In the genomic region with DNA sequence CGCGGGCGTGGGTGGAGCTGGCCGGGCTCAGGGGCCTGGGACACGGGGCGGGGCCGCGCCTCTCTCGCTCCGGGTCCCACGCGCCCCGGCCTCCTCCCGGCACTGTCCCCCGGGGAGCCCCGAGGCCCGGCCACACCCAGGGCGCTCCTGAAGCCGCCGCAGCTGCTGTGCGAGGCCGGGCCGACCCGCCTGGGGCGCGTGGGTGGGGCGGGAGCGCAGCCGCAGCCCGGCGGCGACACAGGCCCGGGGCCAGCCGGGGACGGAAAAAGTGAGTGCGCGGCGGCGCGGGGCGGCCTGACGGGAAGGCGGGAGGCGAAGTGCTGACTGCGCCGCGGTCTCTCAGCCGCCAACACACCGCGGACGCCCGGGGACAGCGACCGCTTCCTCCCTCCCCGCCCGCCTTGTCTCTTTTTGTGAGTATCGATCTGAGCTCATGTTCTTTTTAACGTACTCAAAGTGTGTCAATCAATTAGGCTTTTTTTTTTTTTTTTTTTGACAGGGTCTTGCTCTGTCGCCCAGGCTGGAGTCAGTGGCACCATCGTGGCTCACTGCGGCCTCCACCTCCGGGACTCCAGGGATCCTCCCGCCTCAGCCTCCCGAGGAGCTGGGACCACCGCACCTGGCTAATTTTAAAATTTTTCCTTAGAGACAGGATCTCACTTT, we compare ENCODE assay signal across 8 cellular contexts. TPM values are rescaled to one million over a fixed set of nuclear protein-coding genes. Genes with fewer than 3 reads are reported as not detected.
DNase-seq lines count a peak whose midpoint lies in the region; ATAC-seq and TF ChIP-seq lines count a peak whose summit lies in the region.

No MANE protein-coding gene starts in this region.

- POLR2A ChIA-PET in CD4-positive, alpha-beta memory T cell (lab: Charles Lee; ENCODE audit: partially characterized antibody) = interaction anchor here (0.7 to 5.7 kb wide), 12 partner anchors 9 to 157 kb away, joined by 3 to 23 read pairs (median 5); a partner anchor contains a TSS
- POLR2A ChIA-PET in activated CD4-positive, alpha-beta memory T cell treated with anti-CD3 and anti-CD28 coated beads for 36 hours (lab: Charles Lee) = interaction anchor here (0.6 to 1.9 kb wide), 12 partner anchors 13 to 143 kb away, joined by 3 to 21 read pairs (median 4); a partner anchor contains a TSS

- TF ChIP-seq CTCF in KMS-11 (conservative IDR thresholded peaks at IDR 0.05; ENCODE audit: low read depth, low read length) (no peak), mesothelial cell of epicardium (IDR thresholded peaks at IDR 0.05; ENCODE audit: unreplicated experiment) (no peak)

- H3K4me2 ChIP-seq in KMS-11 = peak overlapping the region; percentile 25; the same call in 1 of the 2 replicates

- H3K4me3 Mint-ChIP-seq in CD4-positive, alpha-beta memory T cell = peak overlapping the region; percentile 76 to 88 (median 84)
- H3K4me3 Mint-ChIP-seq in activated CD4-positive, alpha-beta memory T cell treated with anti-CD3 and anti-CD28 coated beads for 36 hours = peak overlapping the region; percentile 72
- peak overlapping the region; percentile 63 for H3K4me3 Mint-ChIP-seq in mesothelial cell of epicardium

- intact Hi-C loops in CD4-positive, alpha-beta memory T cell (cut with micrococcal nuclease) = loop anchor here (1.0 to 5.0 kb wide), 2 partner anchors 15 to 82 kb away; no protein-coding TSS in a partner anchor
- intact Hi-C loops in activated CD4-positive, alpha-beta memory T cell treated with anti-CD3 and anti-CD28 coated beads for 36 hours (cut with micrococcal nuclease) = loop anchor here (1.0 to 5.0 kb wide), 3 partner anchors 15 to 42 kb away; no protein-coding TSS in a partner anchor

- CTCF ChIA-PET in CD4-positive, alpha-beta memory T cell (lab: Charles Lee; ENCODE audit: partially characterized antibody) = interaction anchor here (0.6 to 1.9 kb wide), 7 partner anchors 8 to 61 kb away, joined by 3 to 6 read pairs (median 4); no protein-coding TSS in a partner anchor
- CTCF ChIA-PET in activated CD4-positive, alpha-beta memory T cell treated with anti-CD3 and anti-CD28 coated beads for 36 hours (lab: Charles Lee) = interaction anchor here (1.1 to 2.7 kb wide), 3 partner anchors 16 to 110 kb away, joined by 4 to 9 read pairs (median 4); a partner anchor contains a TSS

- H3K9me3 Mint-ChIP-seq in CD4-positive, alpha-beta memory T cell = peaks cover 0 to 6% (median 0%) of the 10 kb centered on the region in 8 donors
- no peaks in the 10 kb centered on the region for H3K9me3 Mint-ChIP-seq in activated CD4-positive, alpha-beta memory T cell treated with anti-CD3 and anti-CD28 coated beads for 36 hours
- no peaks in the 10 kb centered on the region for H3K9me3 Mint-ChIP-seq in mesothelial cell of epicardium

- H3K9ac ChIP-seq in KMS-11 = no peak overlapping the region

- peak overlapping the region; percentile 14 for H3K27ac ChIP-seq in CD4-positive, alpha-beta memory T cell (ENCODE audit: low read depth, low read length)
- H3K27ac ChIP-seq in KMS-11 = no peak overlapping the region

- H3K4me1 ChIP-seq in CD4-positive, alpha-beta memory T cell (ENCODE audit: insufficient read depth, low read length) = peaks cover 34% of the 10 kb centered on the region
- no peaks in the 10 kb centered on the region for H3K4me1 ChIP-seq in KMS-11 (ENCODE audit: low read depth, poor library complexity, severe bottlenecking)

- peak; percentile 71 to 84 (median 73) for DNase-seq in CD4-positive, alpha-beta memory T cell
- peak; percentile 94 for DNase-seq in activated CD4-positive, alpha-beta memory T cell treated with anti-CD3 and anti-CD28 coated beads for 36 hours
- DNase-seq in effector CD8-positive, alpha-beta T cell (lab: John Stamatoyannopoulos, UW) = peak; percentile 33
- DNase-seq in mesothelial cell of epicardium (ENCODE audit: low spot score in 2 of 2, unreplicated experiment in 2 of 2) = peak; percentile 58 to 76
- peak; percentile 86 for DNase-seq in stimulated activated CD8-positive, alpha-beta memory T cell treated with anti-CD3 and anti-CD28 coated beads, Interleukin-4, amount 100 ng/mL, for 24 hours (ENCODE audit: low read depth)

- no peaks in the 10 kb centered on the region for H3K36me3 ChIP-seq in CD4-positive, alpha-beta memory T cell (ENCODE audit: insufficient read depth, low read length)
- no peaks in the 10 kb centered on the region for H3K36me3 ChIP-seq in KMS-11 (ENCODE audit: insufficient read depth)

- peak overlapping the region; percentile 57 to 94 (median 81) for H3K27ac Mint-ChIP-seq in CD4-positive, alpha-beta memory T cell
- H3K27ac Mint-ChIP-seq in activated CD4-positive, alpha-beta memory T cell treated with anti-CD3 and anti-CD28 coated beads for 36 hours = peak overlapping the region; percentile 82
- peak overlapping the region; percentile 47 for H3K27ac Mint-ChIP-seq in mesothelial cell of epicardium

- no peaks in the 10 kb centered on the region for H3K79me2 ChIP-seq in KMS-11 (ENCODE audit: insufficient read depth, low read depth)

- no peaks in the 10 kb centered on the region for H3K36me3 Mint-ChIP-seq in CD4-positive, alpha-beta memory T cell
- H3K36me3 Mint-ChIP-seq in activated CD4-positive, alpha-beta memory T cell treated with anti-CD3 and anti-CD28 coated beads for 36 hours = peaks cover 6% of the 10 kb centered on the region
- H3K36me3 Mint-ChIP-seq in mesothelial cell of epicardium = no peaks in the 10 kb centered on the region

- no peaks in the 10 kb centered on the region for H3K27me3 ChIP-seq in CD4-positive, alpha-beta memory T cell (ENCODE audit: insufficient read depth, low read length)
- H3K27me3 ChIP-seq in KMS-11 (ENCODE audit: insufficient read depth, low read depth) = peaks cover 12% of the 10 kb centered on the region

- ATAC-seq in GM21360 (IDR thresholded peaks at IDR 0.05; ENCODE audit: unreplicated experiment) = peak; percentile 71
- ATAC-seq in GM18502 (IDR thresholded peaks at IDR 0.05; ENCODE audit: poor library complexity, unreplicated experiment) = no peak

- no peak overlapping the region for H3K4me3 ChIP-seq in CD4-positive, alpha-beta memory T cell (ENCODE audit: low read length in 2 of 2)
- H3K4me3 ChIP-seq in KMS-11 (IDR thresholded peaks at IDR 0.05; ENCODE audit: insufficient read depth, low read depth, low read length) = no peak overlapping the region

- H3K4me1 Mint-ChIP-seq in CD4-positive, alpha-beta memory T cell = peaks cover 20 to 42% (median 31%) of the 10 kb centered on the region in 4 donors
- H3K4me1 Mint-ChIP-seq in activated CD4-positive, alpha-beta memory T cell treated with anti-CD3 and anti-CD28 coated beads for 36 hours (ENCODE audit: low read depth) = peaks cover 39% of the 10 kb centered on the region
- H3K4me1 Mint-ChIP-seq in mesothelial cell of epicardium = peaks cover 13% of the 10 kb centered on the region

- H3K9me3 ChIP-seq in CD4-positive, alpha-beta memory T cell (ENCODE audit: control insufficient read depth in 1 of 2, low read length in 2 of 2) = no peaks in the 10 kb centered on the region

- H4K20me1 ChIP-seq in KMS-11 (ENCODE audit: insufficient read depth) = no peaks in the 10 kb centered on the region

- peak overlapping the region; percentile 34; the same call in 1 of the 2 replicates for H2AFZ ChIP-seq in KMS-11 (ENCODE audit: low read depth)

- H3K27me3 Mint-ChIP-seq in CD4-positive, alpha-beta memory T cell = no peaks in the 10 kb centered on the region
- peaks cover 5% of the 10 kb centered on the region for H3K27me3 Mint-ChIP-seq in activated CD4-positive, alpha-beta memory T cell treated with anti-CD3 and anti-CD28 coated beads for 36 hours
- peaks cover 40% of the 10 kb centered on the region for H3K27me3 Mint-ChIP-seq in mesothelial cell of epicardium (ENCODE audit: low read depth)

RNA-seq across cellular contexts. Expression of a gene that starts 14.5 kb away (rescaled TPM):
- total RNA-seq in CD4-positive, alpha-beta memory T cell = 1 to 10 TPM; 5.9 to 6.2 TPM
- 10 to 100 TPM in 1 of 2 donors, 1 to 10 TPM in 1; 5.2 to 12.4 TPM for polyA plus RNA-seq in CD4-positive, alpha-beta memory T cell
- 10 to 100 TPM; 47.4 to 47.6 TPM for total RNA-seq in activated CD4-positive, alpha-beta memory T cell treated with anti-CD3 and anti-CD28 coated beads for 36 hours
- not detected in 3 replicates for total RNA-seq in mesothelial cell of epicardium

RNA-seq across cellular contexts. Expression of a gene that starts 25.3 kb away (rescaled TPM):
- total RNA-seq in CD4-positive, alpha-beta memory T cell = under 1 TPM in 1 of 2 experiments, not detected in 1; 0.28 TPM
- polyA plus RNA-seq in CD4-positive, alpha-beta memory T cell = not detected
- under 1 TPM; 0.10 to 0.12 TPM for total RNA-seq in activated CD4-positive, alpha-beta memory T cell treated with anti-CD3 and anti-CD28 coated beads for 36 hours
- not detected in 3 replicates for total RNA-seq in mesothelial cell of epicardium

RNA-seq across cellular contexts. Expression of a gene that starts 35.2 kb away (rescaled TPM):
- under 1 TPM in 1 of 2 experiments, not detected in 1; 0.14 TPM for total RNA-seq in CD4-positive, alpha-beta memory T cell
- polyA plus RNA-seq in CD4-positive, alpha-beta memory T cell = 1 to 10 TPM in 1 of 2 donors, not detected in 1; 1.3 TPM
- total RNA-seq in activated CD4-positive, alpha-beta memory T cell treated with anti-CD3 and anti-CD28 coated beads for 36 hours = under 1 TPM; 0.31 to 0.36 TPM
- total RNA-seq in mesothelial cell of epicardium = 0.87 to 1.8 TPM (median 1.7 TPM) in 3 replicates

Comparison
In these comparisons a context has a peak if more than half of its experiments do, and no peak if none do; other contexts are left out.
1. DNase-seq: peak in every context shown above with its lines; median percentile 94 in activated CD4-positive, alpha-beta memory T cell treated with anti-CD3 and anti-CD28 coated beads for 36 hours; 86 in stimulated activated CD8-positive, alpha-beta memory T cell treated with anti-CD3 and anti-CD28 coated beads, Interleukin-4, amount 100 ng/mL, for 24 hours; 73 in CD4-positive, alpha-beta memory T cell; 67 in mesothelial cell of epicardium; 33 in effector CD8-positive, alpha-beta T cell.
2. RNA of a gene that starts 14.5 kb away (total RNA-seq): 47.4 to 47.6 TPM in activated CD4-positive, alpha-beta memory T cell treated with anti-CD3 and anti-CD28 coated beads for 36 hours; 5.9 to 6.2 TPM in CD4-positive, alpha-beta memory T cell and not detected in mesothelial cell of epicardium; every median in the first group is over 4 times any median in the second.
3. Peak in every context shown above with its lines, with median percentiles within 50 percentile points of each other: H3K27ac Mint-ChIP-seq and H3K4me3 Mint-ChIP-seq.